In the genomic region with DNA sequence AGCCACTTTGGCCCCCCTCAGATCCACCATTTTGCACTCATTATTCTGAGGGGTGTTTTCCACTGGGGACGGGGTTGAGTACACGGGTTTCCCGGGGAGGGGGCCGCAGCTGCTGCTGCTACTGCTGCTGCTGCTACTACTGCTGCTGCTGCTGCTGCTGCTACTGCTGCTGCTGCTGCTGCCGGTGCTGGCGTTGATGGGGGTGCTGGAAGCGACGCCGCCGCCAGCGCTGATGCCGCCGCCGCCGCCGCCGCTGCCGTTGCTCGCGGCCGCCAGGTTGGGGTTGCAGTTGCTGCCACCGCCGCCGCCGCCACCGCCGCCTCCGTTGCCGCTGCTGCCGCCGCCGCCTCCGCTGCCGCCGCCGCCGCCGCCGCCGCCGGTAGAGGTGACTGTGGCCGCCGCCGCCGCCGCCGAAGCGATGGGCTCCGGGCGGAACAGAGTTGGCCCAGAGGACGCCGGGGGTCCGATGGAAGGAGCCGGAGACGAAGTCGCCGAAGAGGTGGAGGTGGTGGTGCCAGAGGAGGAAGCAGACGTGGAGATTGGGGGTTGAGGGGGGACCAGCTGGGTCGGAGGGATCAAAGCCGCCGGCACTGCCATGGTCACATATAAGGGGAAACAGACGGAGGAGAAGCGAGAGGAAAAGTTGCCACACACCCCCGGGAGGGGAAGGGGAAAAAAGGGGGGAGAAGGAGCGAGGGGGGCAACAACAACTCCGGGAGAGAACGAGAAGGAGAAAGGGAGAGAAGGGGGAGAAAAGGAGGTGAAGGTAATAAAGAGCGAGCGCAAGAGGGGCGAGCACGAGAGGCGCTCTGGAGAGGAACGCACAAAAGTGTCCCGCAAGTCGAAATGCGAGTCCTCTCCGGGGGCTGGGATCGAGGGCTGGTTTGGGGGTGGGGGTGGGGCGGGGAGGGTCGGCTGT, we compare ENCODE assay signal across 8 cellular contexts. TPM values are rescaled to one million over a fixed set of nuclear protein-coding genes. Genes with fewer than 3 reads are reported as not detected.
DNase-seq lines count a peak whose midpoint lies in the region; FAIRE-seq and TF ChIP-seq lines count a peak whose summit lies in the region.

No MANE protein-coding gene starts in this region.

- H3K36me3 ChIP-seq in iPS-20b (ENCODE audit: insufficient read depth, low read depth, low read length) (no peaks in the 10 kb centered on the region), skeletal muscle tissue (ENCODE audit: control insufficient read depth in 3 of 3, insufficient read depth in 3 of 3, low read length in 3 of 3) (no peaks in the 10 kb centered on the region)

- H3K9me3 ChIP-seq in iPS-20b (ENCODE audit: insufficient read depth, low read depth, low read length): no peaks in the 10 kb centered on the region
- H3K9me3 ChIP-seq in skeletal muscle tissue (ENCODE audit: control insufficient read depth in 3 of 3, low read length in 3 of 3): no peaks in the 10 kb centered on the region

- H3K27me3 ChIP-seq in iPS-20b (ENCODE audit: insufficient read depth, low read length) (peaks cover 90% of the 10 kb centered on the region), skeletal muscle tissue (ENCODE audit: control insufficient read depth in 3 of 3, insufficient read depth in 3 of 3, low read length in 3 of 3) (peaks cover 32 to 36% (median 36%) of the 10 kb centered on the region in 3 donors)

- TF ChIP-seq CTCF in 22Rv1 (IDR thresholded peaks at IDR 0.05) (no peak), NB4 (IDR thresholded peaks at IDR 0.05; ENCODE audit: low read depth, low read length) (no peak)

- no peak for TF ChIP-seq POLR2A in GM12891 (IDR thresholded peaks at IDR 0.05; ENCODE audit: low read depth, low read length)
- TF ChIP-seq POLR2A in NB4 (IDR thresholded peaks at IDR 0.05; ENCODE audit: extremely low read depth, insufficient read length): no peak

- H3K27ac ChIP-seq in 22Rv1 (peak overlapping the region; percentile 46), iPS-20b (ENCODE audit: low read length) (no peak overlapping the region), skeletal muscle tissue (ENCODE audit: low read depth, low read length) (no peak overlapping the region)

- H3K9ac ChIP-seq in iPS-20b (ENCODE audit: low read depth, low read length) (no peak overlapping the region), skeletal muscle tissue (ENCODE audit: low read depth in 1 of 3, low read length in 3 of 3) (peak overlapping the region; percentile 14 to 79 (median 59))

- peak; percentile 6 for DNase-seq in GM12891 (ENCODE audit: insufficient read length, low spot score)
- DNase-seq in NB4 (ENCODE audit: low read depth): peak; percentile 69
- DNase-seq in astrocyte of the hippocampus (ENCODE audit: low read depth, low spot score): peak; percentile 73
- DNase-seq in kidney glomerular epithelial cell (lab: John Stamatoyannopoulos, UW): no peak
- DNase-seq in NCI-H2196 (lab: John Stamatoyannopoulos, UW; ENCODE audit: unreplicated experiment): no peak

- peak overlapping the region; percentile 75 for H3K4me3 ChIP-seq in NB4 (ENCODE audit: low read depth, low read length)
- H3K4me3 ChIP-seq in iPS-20b (ENCODE audit: low read length): peak overlapping the region; percentile 85
- peak overlapping the region; percentile 74 to 79 (median 78) for H3K4me3 ChIP-seq in skeletal muscle tissue (ENCODE audit: low read length in 3 of 3)

- FAIRE-seq in GM12891 (lab: Jason Lieb, UNC): peak; percentile 28

- H3K4me1 ChIP-seq in iPS-20b (ENCODE audit: insufficient read depth, low read length): peaks cover 10% of the 10 kb centered on the region; the same call in 1 of the 2 replicates
- H3K4me1 ChIP-seq in skeletal muscle tissue (ENCODE audit: control insufficient read depth in 3 of 3, insufficient read depth in 3 of 3, low read length in 3 of 3): peaks cover 13 to 22% (median 19%) of the 10 kb centered on the region in 3 donors

TF ChIP-seq in GM12891, 5 proteins besides CTCF, POLR2A, EP300 and RAD21:
- TF ChIP-seq TAF1 (IDR thresholded peaks at IDR 0.05; ENCODE audit: low read depth, low read length): no peak
- TF ChIP-seq POLR2AphosphoS5 (IDR thresholded peaks at IDR 0.05; ENCODE audit: low read depth, low read length): no peak
- no peak for TF ChIP-seq PAX5 (IDR thresholded peaks at IDR 0.05; ENCODE audit: insufficient read depth, low read length, severe bottlenecking)
- no peak for TF ChIP-seq SPI1 (IDR thresholded peaks at IDR 0.05; ENCODE audit: low read depth, low read length)
- TF ChIP-seq POU2F2 (IDR thresholded peaks at IDR 0.05; ENCODE audit: low read depth, low read length): no peak

RNA-seq across cellular contexts. Expression of a gene that starts 0.6 kb away (rescaled TPM):
- not detected for polyA plus RNA-seq in GM12891 (2012; ENCODE audit: low read depth, missing spikeins)
- total RNA-seq in skeletal muscle tissue: 6.8 TPM

Comparison
In these comparisons a context has a peak if more than half of its experiments do, and no peak if none do; other contexts are left out.
1. DNase-seq: peak in GM12891 (single experiment), NB4 (single experiment) and astrocyte of the hippocampus (single experiment); none in kidney glomerular epithelial cell (single experiment) and NCI-H2196 (single experiment).
2. Peak in every context shown above with its lines, with median percentiles within 50 percentile points of each other: H3K4me3 ChIP-seq.